In the genomic region with DNA sequence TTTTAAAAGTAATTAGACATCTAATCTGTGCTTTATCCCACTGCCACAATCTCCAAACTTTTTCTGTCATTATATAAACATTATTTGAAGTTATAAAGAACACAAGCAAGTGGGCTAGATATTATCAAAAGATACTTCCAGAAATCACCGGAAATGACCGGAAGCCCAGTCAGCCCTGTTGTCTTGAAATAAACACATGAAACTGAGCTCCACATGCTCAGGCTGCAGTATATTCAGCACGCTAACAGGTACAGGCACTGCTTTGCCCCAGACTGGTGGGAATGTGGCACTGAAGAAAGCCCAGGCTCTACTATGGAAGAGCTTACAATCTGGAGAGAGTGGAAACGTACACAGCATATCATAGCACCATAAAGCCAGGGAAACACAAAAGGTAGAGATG, we compare ENCODE assay signal across 15 cellular contexts.
DNase-seq lines count a peak whose midpoint lies in the region; ATAC-seq and TF ChIP-seq lines count a peak whose summit lies in the region.
"Had no signal": no experiment of that assay in that cellular context is flagged by ENCODE, and none has a peak within 500 bp of the region (broad histone marks: within the 10 kb centered on the region; RNA-seq: fewer than 3 reads in every experiment).

No MANE protein-coding gene starts in this region.

- H3K27ac Mint-ChIP-seq in activated naive CD4-positive, alpha-beta T cell treated with anti-CD3 and anti-CD28 coated beads for 36 hours: no peak overlapping the region
- H3K27ac Mint-ChIP-seq: activated CD4-positive, alpha-beta T cell treated with anti-CD3 and anti-CD28 coated beads, Interleukin-2, amount 10 ng/mL, durations not matched to agents 7 days and 5 days; activated T-helper 1 cell treated with anti-CD3 and anti-CD28 coated beads, Interleukin-12 subunit alpha, Interleukin-12 subunit beta, Interleukin-2, Interleukin-4 antibody, amounts not matched to agents 30 ng/mL and 10 ng/mL and 1 ng/mL, durations not matched to agents 14 hours and 24 hours and 36 hours; CD8-positive, alpha-beta T cell had no signal

- no peak for TF ChIP-seq POLR2A in IMR-90 (IDR thresholded peaks at IDR 0.05; ENCODE audit: low read depth, low read length)

- H3K79me2 ChIP-seq in DOHH2 (ENCODE audit: control insufficient read depth, low read length): no peaks in the 10 kb centered on the region
- H3K79me2 ChIP-seq in parathyroid adenoma: no peaks in the 10 kb centered on the region

- no peaks in the 10 kb centered on the region for H3K9me2 ChIP-seq in DOHH2 (replicated peaks; ENCODE audit: control insufficient read depth, low read length)

- no peak overlapping the region for H2BK5ac ChIP-seq in IMR-90 (ENCODE audit: low read depth, low read length, poor library complexity, severe bottlenecking)

- H3K4me1 Mint-ChIP-seq in activated naive CD4-positive, alpha-beta T cell treated with anti-CD3 and anti-CD28 coated beads for 36 hours (ENCODE audit: low read depth): peaks cover 41% of the 10 kb centered on the region

- H3K14ac ChIP-seq in IMR-90 (replicated peaks; ENCODE audit: low read depth, low read length): no peak overlapping the region; the same call in 1 of the 2 replicates

- H3K27ac ChIP-seq in DOHH2 (ENCODE audit: low read depth, low read length) (0 out of 2 replicates have a peak overlapping the region, but pooled peaks have one; percentile 1), IMR-90 (ENCODE audit: insufficient read depth, low read length) (no peak overlapping the region), parathyroid adenoma (peak overlapping the region; percentile 96)
- H3K27ac ChIP-seq: ascending aorta had no signal

- H2BK20ac ChIP-seq in IMR-90 (ENCODE audit: low read depth, low read length): no peak overlapping the region

- H3K9me3 ChIP-seq in DOHH2 (ENCODE audit: control insufficient read depth, insufficient read depth, low read length) (no peaks in the 10 kb centered on the region), IMR-90 (ENCODE audit: control insufficient read depth, insufficient read depth, low read length) (no peaks in the 10 kb centered on the region), parathyroid adenoma (ENCODE audit: control insufficient read depth, low read length) (no peaks in the 10 kb centered on the region)
- H3K9me3 ChIP-seq: ascending aorta, MG63 had no signal

- H3K4me1 ChIP-seq in DOHH2 (ENCODE audit: control insufficient read depth, low read length): peaks cover 43% of the 10 kb centered on the region
- peaks cover 11% of the 10 kb centered on the region for H3K4me1 ChIP-seq in IMR-90 (ENCODE audit: control insufficient read depth, insufficient read depth, low read length)
- H3K4me1 ChIP-seq in parathyroid adenoma: peaks cover 72% of the 10 kb centered on the region
- H3K4me1 ChIP-seq: ascending aorta had no signal

- H3K9me1 ChIP-seq in IMR-90 (ENCODE audit: insufficient read depth, low read length): peaks cover 2% of the 10 kb centered on the region; the same call in 1 of the 2 replicates

- H3K36me3 ChIP-seq in DOHH2 (ENCODE audit: control insufficient read depth, low read length) (no peaks in the 10 kb centered on the region), IMR-90 (ENCODE audit: control insufficient read depth, insufficient read depth, low read length) (no peaks in the 10 kb centered on the region), parathyroid adenoma (ENCODE audit: control insufficient read depth, insufficient read depth, low read length) (no peaks in the 10 kb centered on the region)
- H3K36me3 ChIP-seq: ascending aorta, MG63 had no signal

- H2BK15ac ChIP-seq in IMR-90 (ENCODE audit: low read depth, low read length): no peak overlapping the region

- H2AFZ ChIP-seq in IMR-90 (replicated peaks; ENCODE audit: low read length, poor library complexity) (peak overlapping the region; percentile 84), parathyroid adenoma (peak overlapping the region; percentile 74)

- no peak overlapping the region for H3K18ac ChIP-seq in IMR-90 (ENCODE audit: low read depth, low read length)

- POLR2A ChIA-PET in IMR-90 (lab: Charles Lee; ENCODE audit: unreplicated experiment): no interaction called here

- no peak overlapping the region for H4K5ac ChIP-seq in IMR-90 (ENCODE audit: low read depth, low read length)

- no peak overlapping the region for H4K91ac ChIP-seq in IMR-90 (ENCODE audit: insufficient read depth, low read depth, low read length)

- H3K9me3 Mint-ChIP-seq in activated naive CD4-positive, alpha-beta T cell treated with anti-CD3 and anti-CD28 coated beads for 36 hours: peaks cover 2% of the 10 kb centered on the region

- DNase-seq in IMR-90: peak; percentile 19
- DNase-seq in epithelial cell of esophagus (ENCODE audit: low read depth): peak; percentile 24
- no peak for DNase-seq in activated naive CD4-positive, alpha-beta T cell treated with anti-CD3 and anti-CD28 coated beads for 36 hours
- no peak for DNase-seq in SKM-1 treated with dmso at 0.1 percent for 144 hours (lab: John Stamatoyannopoulos, UW; ENCODE audit: unreplicated experiment)
- DNase-seq: activated CD4-positive, alpha-beta T cell treated with anti-CD3 and anti-CD28 coated beads, Interleukin-2, amount 10 ng/mL, durations not matched to agents 7 days and 5 days; CD8-positive, alpha-beta T cell; HCEC 1CT; MG63; T-helper 1 cell had no signal

- intact Hi-C loops in IMR-90 (cut with micrococcal nuclease): no loop called here
- intact Hi-C loops in activated naive CD4-positive, alpha-beta T cell treated with anti-CD3 and anti-CD28 coated beads for 36 hours (cut with micrococcal nuclease): no loop called here

- WGBS in IMR-90 (ENCODE audit: extremely low coverage in 2 of 2, insufficient read length in 1 of 2), 2 experiments: 0% methylated on average over 1 of the region's 4 CpGs; no CpG with 5 or more reads in 1 of the 2 experiments

- peak overlapping the region in 1 of 2 experiments; percentile 11; a peak in 1 of 4 replicates for H4K8ac ChIP-seq in IMR-90 (ENCODE audit: low read depth in 2 of 2, low read length in 2 of 2)

- dilution Hi-C loops in IMR-90 (cut with HindIII; ENCODE audit: low sequenced_read_pairs, unreplicated experiment): no loop called here

- H2BK120ac ChIP-seq in IMR-90 (ENCODE audit: low read depth, low read length): no peak overlapping the region

- no peak overlapping the region for H3K23ac ChIP-seq in IMR-90 (ENCODE audit: low read depth, low read length)

- TF ChIP-seq RAD21 in IMR-90 (IDR thresholded peaks at IDR 0.05; ENCODE audit: low read length): no peak

- TF ChIP-seq CTCF in DOHH2 (IDR thresholded peaks at IDR 0.05; ENCODE audit: low read depth, low read length, poor library complexity, severe bottlenecking): no peak
- TF ChIP-seq CTCF in IMR-90 (conservative IDR thresholded peaks at IDR 0.05; ENCODE audit: low read depth, low read length): no peak
- TF ChIP-seq CTCF in epithelial cell of esophagus (IDR thresholded peaks at IDR 0.05; ENCODE audit: insufficient read depth, low read depth, low read length, missing control alignments): no peak
- TF ChIP-seq CTCF in parathyroid adenoma (IDR thresholded peaks at IDR 0.05): no peak

- in situ Hi-C loops in IMR-90 (cut with MboI; ENCODE audit: low sequenced_read_pairs): no loop called here

- no TSS peak for BruUV-seq in IMR-90 (replicated peaks; lab: Mats Ljungman, UMichigan)

- H3F3A ChIP-seq in DOHH2 (ENCODE audit: control insufficient read depth, insufficient read depth): no peaks in the 10 kb centered on the region; the same call in 1 of the 2 replicates

- H3K4me3 Mint-ChIP-seq in activated naive CD4-positive, alpha-beta T cell treated with anti-CD3 and anti-CD28 coated beads for 36 hours: no peak overlapping the region
- H3K4me3 Mint-ChIP-seq: activated CD4-positive, alpha-beta T cell treated with anti-CD3 and anti-CD28 coated beads, Interleukin-2, amount 10 ng/mL, durations not matched to agents 7 days and 5 days; activated T-helper 1 cell treated with anti-CD3 and anti-CD28 coated beads, Interleukin-12 subunit alpha, Interleukin-12 subunit beta, Interleukin-2, Interleukin-4 antibody, amounts not matched to agents 30 ng/mL and 10 ng/mL and 1 ng/mL, durations not matched to agents 14 hours and 24 hours and 36 hours; CD8-positive, alpha-beta T cell had no signal

- H3K4me3 ChIP-seq in DOHH2 (ENCODE audit: low read length) (peak overlapping the region; percentile 17; the same call in 1 of the 2 replicates), IMR-90 (ENCODE audit: insufficient read depth, low read depth, low read length) (no peak overlapping the region), epithelial cell of esophagus (ENCODE audit: low read length) (no peak overlapping the region), parathyroid adenoma (ENCODE audit: low read depth, low read length) (peak overlapping the region; percentile 32)
- H3K4me3 ChIP-seq: ascending aorta, MG63 had no signal

- H3K36me3 Mint-ChIP-seq in activated naive CD4-positive, alpha-beta T cell treated with anti-CD3 and anti-CD28 coated beads for 36 hours (ENCODE audit: low read depth): no peaks in the 10 kb centered on the region
- H3K36me3 Mint-ChIP-seq: CD8-positive, alpha-beta T cell had no signal

- H4K20me1 ChIP-seq in DOHH2 (ENCODE audit: control insufficient read depth, insufficient read depth, low read depth, low read length) (no peaks in the 10 kb centered on the region), IMR-90 (ENCODE audit: insufficient read depth, low read length) (no peaks in the 10 kb centered on the region)

- H2AK5ac ChIP-seq in IMR-90 (ENCODE audit: low read depth, low read length): no peak overlapping the region

- H3K79me1 ChIP-seq in IMR-90 (ENCODE audit: low read depth in 1 of 2, low read length in 2 of 2): no peaks in the 10 kb centered on the region

- H3K9ac ChIP-seq in IMR-90 (ENCODE audit: low read depth, low read length): no peak overlapping the region
- no peak overlapping the region for H3K9ac ChIP-seq in parathyroid adenoma

- peak overlapping the region; percentile 49 for H3K4me2 ChIP-seq in DOHH2 (ENCODE audit: low read length)
- H3K4me2 ChIP-seq in IMR-90 (ENCODE audit: low read depth, low read length): no peak overlapping the region
- peak overlapping the region; percentile 65 for H3K4me2 ChIP-seq in parathyroid adenoma (ENCODE audit: low read length)

- H2AK9ac ChIP-seq in IMR-90 (replicated peaks; ENCODE audit: low read depth, low read length, poor library complexity): peak overlapping the region; percentile 31

- H3K56ac ChIP-seq in IMR-90 (ENCODE audit: extremely low read depth, insufficient read depth, low read length): no peak overlapping the region

- ATAC-seq in IMR-90 (ENCODE audit: low read depth): no peak
- ATAC-seq in HG02885 (IDR thresholded peaks at IDR 0.05; ENCODE audit: poor library complexity, unreplicated experiment): no peak
- ATAC-seq: CD8-positive, alpha-beta T cell; Panc1 had no signal

- no peaks in the 10 kb centered on the region for H3K27me3 Mint-ChIP-seq in activated naive CD4-positive, alpha-beta T cell treated with anti-CD3 and anti-CD28 coated beads for 36 hours (ENCODE audit: low read depth)
- H3K27me3 Mint-ChIP-seq: activated CD4-positive, alpha-beta T cell treated with anti-CD3 and anti-CD28 coated beads, Interleukin-2, amount 10 ng/mL, durations not matched to agents 7 days and 5 days had no signal

- H3K27me3 ChIP-seq in DOHH2 (ENCODE audit: control insufficient read depth, low read length) (no peaks in the 10 kb centered on the region), IMR-90 (ENCODE audit: control insufficient read depth, insufficient read depth, low read length) (no peaks in the 10 kb centered on the region), parathyroid adenoma (ENCODE audit: control insufficient read depth, insufficient read depth, low read length) (no peaks in the 10 kb centered on the region)
- H3K27me3 ChIP-seq: ascending aorta, MG63 had no signal

- H3K4ac ChIP-seq in IMR-90 (ENCODE audit: low read depth, low read length): no peak overlapping the region

- CTCF ChIA-PET in IMR-90 (lab: Yijun Ruan, JAX): no interaction called here
- CTCF ChIA-PET in activated naive CD4-positive, alpha-beta T cell treated with anti-CD3 and anti-CD28 coated beads for 36 hours (lab: Charles Lee): interaction anchor here (1.3 kb wide), 1 partner anchor 20 kb away, joined by 3 read pairs; no protein-coding TSS in a partner anchor

Comparison
In these comparisons a context has a peak if more than half of its experiments do, and no peak if none do; other contexts are left out.
1. H3K4me3 ChIP-seq: peak in DOHH2 (single experiment) and parathyroid adenoma (single experiment); none in IMR-90 (single experiment) and epithelial cell of esophagus (single experiment).
2. DNase-seq: peak in IMR-90 (single experiment) and epithelial cell of esophagus (single experiment); none in activated naive CD4-positive, alpha-beta T cell treated with anti-CD3 and anti-CD28 coated beads for 36 hours (single experiment) and SKM-1 treated with dmso at 0.1 percent for 144 hours (single experiment).